In genomic region chr11:64947202-64947814, GRCh38 we compare ENCODE assay signal across 20 cellular contexts. TPM values are rescaled to one million over a fixed set of nuclear protein-coding genes. Genes with fewer than 3 reads are reported as not detected.
DNase-seq lines count a peak whose midpoint lies in the region; FAIRE-seq and TF ChIP-seq lines count a peak whose summit lies in the region.
"Had no signal": no experiment of that assay in that cellular context is flagged by ENCODE, and none has a peak within 500 bp of the region (broad histone marks: within the 10 kb centered on the region; RNA-seq: fewer than 3 reads in every experiment).

No MANE protein-coding gene starts in this region.

- H3K4me2 ChIP-seq in osteoblast (ENCODE audit: insufficient read depth, low read length): no peak overlapping the region
- H3K4me2 ChIP-seq: smooth muscle cell had no signal

- peaks cover 18% of the 10 kb centered on the region for H3K27me3 ChIP-seq in osteoblast (ENCODE audit: insufficient read depth, low read length)

- H3K79me2 ChIP-seq in osteoblast (ENCODE audit: insufficient read depth, low read length): no peaks in the 10 kb centered on the region

- DNase-seq in GM04504 (ENCODE audit: low read depth): peak; percentile 7
- peak; percentile 25 for DNase-seq in fibroblast of pulmonary artery (ENCODE audit: low read depth)
- peak; percentile 49 for DNase-seq in osteoblast (ENCODE audit: insufficient read length, low spot score, missing footprints)
- DNase-seq in NCI-H1436 (lab: John Stamatoyannopoulos, UW): no peak
- no peak for DNase-seq in RCC 7860 (ENCODE audit: low spot score)
- DNase-seq in ureter (ENCODE audit: low spot score): no peak
- DNase-seq: activated effector memory CD4-positive, alpha-beta T cell treated with anti-CD3 and anti-CD28 coated beads, Interleukin-2, amount 50 U/mL, for 16 hours; CD4-positive, CD25-positive, alpha-beta regulatory T cell; DMS79 treated with DMSO at 0.1 percent for 48 hours; naive thymus-derived CD4-positive, alpha-beta T cell; NCI-H1694 treated with DMSO at 0.1 percent for 48 hours; posterior cingulate gyrus; SIG-M5; stimulated activated CD4-positive, alpha-beta T cell treated with anti-CD3 and anti-CD28 coated beads, Interleukin-4, amount 100 ng/mL, for 4 hours; stimulated activated CD8-positive, alpha-beta memory T cell treated with anti-CD3 and anti-CD28 coated beads, Interleukin-4, amount 100 ng/mL, for 48 hours had no signal

- no peak for FAIRE-seq in RCC 7860 (lab: Jason Lieb, UNC)

- H3K27ac ChIP-seq in osteoblast (ENCODE audit: low read depth, low read length): no peak overlapping the region

- H2AFZ ChIP-seq in osteoblast (ENCODE audit: low read length): no peak overlapping the region

- no peaks in the 10 kb centered on the region for H3K4me1 ChIP-seq in osteoblast (ENCODE audit: insufficient read depth, low read length)

- no peaks in the 10 kb centered on the region for H3K9me3 ChIP-seq in osteoblast (ENCODE audit: low read depth, low read length)

- no peak overlapping the region for H3K4me3 ChIP-seq in fibroblast of pulmonary artery (replicated peaks; ENCODE audit: low read depth, low read length)
- H3K4me3 ChIP-seq in osteoblast (ENCODE audit: insufficient read depth, low read length): no peak overlapping the region
- H3K4me3 ChIP-seq: smooth muscle cell had no signal

- TF ChIP-seq CTCF in fibroblast of pulmonary artery (IDR thresholded peaks at IDR 0.05; ENCODE audit: low read length, missing control alignments): peak; percentile 22
- TF ChIP-seq CTCF in osteoblast (IDR thresholded peaks at IDR 0.05; ENCODE audit: extremely low read depth, low read depth, low read length): no peak

- H3K36me3 ChIP-seq in osteoblast (ENCODE audit: insufficient read depth, low read length): no peaks in the 10 kb centered on the region

- H4K20me1 ChIP-seq in osteoblast (ENCODE audit: insufficient read depth, low read length): no peaks in the 10 kb centered on the region

TF ChIP-seq in PFSK-1, 5 proteins besides CTCF, POLR2A, EP300 and RAD21:
- TF ChIP-seq TAF1 (IDR thresholded peaks at IDR 0.05; ENCODE audit: borderline replicate concordance, insufficient read depth, low read length) (no peak), SIN3A (IDR thresholded peaks at IDR 0.05; ENCODE audit: borderline replicate concordance, insufficient read depth, low read length) (no peak), REST (IDR thresholded peaks at IDR 0.05; ENCODE audit: insufficient read depth in 1 of 2, low read depth in 2 of 2, low read length in 2 of 2) (0 out of 4 replicates have a peak, but pooled peaks have one; percentile 30 to 36)

RNA-seq across cellular contexts. Expression of gene GPHA2, which starts 11.6 kb away (rescaled TPM):
- polyA plus RNA-seq in PFSK-1 (2012; ENCODE audit: insufficient read length, low read depth): not detected
- total RNA-seq in osteoblast (not detected in 2 replicates), ureter (not detected)
- total RNA-seq: CD4-positive, CD25-positive, alpha-beta regulatory T cell; glomerular endothelial cell; lung microvascular endothelial cell; NCI-H460; smooth muscle cell had no signal
- polyA plus RNA-seq: CD4-positive, CD25-positive, alpha-beta regulatory T cell; naive thymus-derived CD4-positive, alpha-beta T cell had no signal

RNA-seq across cellular contexts. Expression of gene PPP2R5B, which starts 22.8 kb away (rescaled TPM):
- polyA plus RNA-seq in PFSK-1 (2012; ENCODE audit: insufficient read length, low read depth): 12.2 TPM
- total RNA-seq in osteoblast: 6.2 and 6.8 TPM in 2 replicates
- total RNA-seq in ureter: 18.9 TPM

RNA-seq across cellular contexts. Expression of gene MAJIN, which starts 24.6 kb away (rescaled TPM):
- polyA plus RNA-seq in PFSK-1 (2012; ENCODE audit: insufficient read length, low read depth): not detected
- total RNA-seq in osteoblast: not detected in 2 replicates
- total RNA-seq in ureter: not detected
- total RNA-seq: CD4-positive, CD25-positive, alpha-beta regulatory T cell; glomerular endothelial cell; lung microvascular endothelial cell; NCI-H460; smooth muscle cell had no signal
- polyA plus RNA-seq: smooth muscle cell had no signal

RNA-seq across cellular contexts. Expression of gene ATG2A, which starts 30.3 kb away (rescaled TPM):
- polyA plus RNA-seq in PFSK-1 (2012; ENCODE audit: insufficient read length, low read depth): 27.8 TPM
- total RNA-seq in osteoblast: 20.0 and 25.7 TPM in 2 replicates
- 27.9 TPM for total RNA-seq in ureter

RNA-seq across cellular contexts. Expression of gene BATF2, which starts 49.5 kb away (rescaled TPM):
- 3.9 TPM for polyA plus RNA-seq in PFSK-1 (2012; ENCODE audit: insufficient read length, low read depth)
- total RNA-seq in osteoblast: 0.29 and 1.4 TPM in 2 replicates
- 4.6 TPM for total RNA-seq in ureter
- total RNA-seq: CD4-positive, CD25-positive, alpha-beta regulatory T cell; smooth muscle cell had no signal
- polyA plus RNA-seq: CD4-positive, CD25-positive, alpha-beta regulatory T cell; naive thymus-derived CD4-positive, alpha-beta T cell had no signal

Comparison
In these comparisons a context has a peak if more than half of its experiments do, and no peak if none do; other contexts are left out.
1. DNase-seq: peak in GM04504 (single experiment), fibroblast of pulmonary artery (single experiment) and osteoblast (single experiment); none in NCI-H1436 (single experiment), RCC 7860 (single experiment) and ureter (single experiment).